Comparison of ENCODE assay signal across 8 cellular contexts in the genomic region with DNA sequence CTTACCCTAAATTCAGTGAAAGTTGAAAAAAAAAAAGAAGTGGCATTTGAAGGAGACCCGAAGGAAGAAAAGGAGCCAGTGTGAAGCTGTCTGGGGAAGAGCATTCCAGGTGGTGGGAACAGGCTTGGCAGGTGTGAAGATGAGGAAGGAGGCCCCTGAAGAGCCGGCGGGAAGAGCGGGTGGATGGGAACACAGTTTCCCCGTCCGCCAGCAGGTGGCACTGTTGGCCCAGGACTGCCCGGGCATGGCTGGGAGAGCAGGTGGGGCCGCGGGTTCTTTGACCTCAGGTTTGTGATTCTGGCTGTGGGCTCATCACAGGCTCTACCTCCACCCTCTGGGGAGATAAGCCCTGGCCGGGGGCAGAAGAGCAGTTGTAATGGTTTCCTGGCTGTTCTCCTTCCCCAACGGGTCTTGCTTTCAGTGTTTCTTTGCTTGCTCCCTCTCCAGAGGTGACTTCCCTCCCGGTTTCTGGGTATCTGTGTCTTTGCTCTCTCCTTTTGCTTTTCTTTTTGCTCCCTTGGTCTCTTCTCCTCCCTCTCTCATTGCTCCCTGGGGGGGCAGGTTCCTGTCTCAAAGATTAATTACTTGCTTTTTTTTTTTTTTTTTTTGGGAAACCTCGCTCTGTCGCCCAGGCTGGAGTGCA. TPM values are rescaled to one million over a fixed set of nuclear protein-coding genes. Genes with fewer than 3 reads are reported as not detected.
A peak's percentile ranks its signal among the peaks of the same experiment; 100 is the strongest.
DNase-seq lines count a peak whose midpoint lies in the region; ATAC-seq, FAIRE-seq and TF ChIP-seq lines count a peak whose summit lies in the region.

No MANE protein-coding gene starts in this region.

- no peaks in the 10 kb centered on the region for H3K36me3 ChIP-seq in colonic mucosa
- H3K36me3 ChIP-seq in HepG2 (replicated peaks in 1 of 2; ENCODE audit: control insufficient read depth in 1 of 2, insufficient read depth in 2 of 2, low read length in 2 of 2) = no peaks in the 10 kb centered on the region; a peak in 1 of 5 replicates

- H3K4me1 ChIP-seq in colonic mucosa (no peaks in the 10 kb centered on the region), HepG2 (ENCODE audit: insufficient read depth, low read length) (peaks cover 18% of the 10 kb centered on the region)

- peak; percentile 78 for TF ChIP-seq CTCF in AG10803 (conservative IDR thresholded peaks at IDR 0.05; ENCODE audit: low read length)
- TF ChIP-seq CTCF in colonic mucosa (IDR thresholded peaks at IDR 0.05) = peak; percentile 90
- peak; percentile 94 for TF ChIP-seq CTCF in HepG2 (CRISPR knock-in tag; IDR thresholded peaks at IDR 0.05)

- no TSS peak for BruUV-seq in HepG2 (replicated peaks; lab: Mats Ljungman, UMichigan)

- no peaks in the 10 kb centered on the region for H3K9me3 ChIP-seq in colonic mucosa
- H3K9me3 ChIP-seq in HepG2 (ENCODE audit: low read length) = no peaks in the 10 kb centered on the region

- no peak for TF ChIP-seq POLR2A in HepG2 (IDR thresholded peaks at IDR 0.05; ENCODE audit: insufficient read depth in 1 of 2, low read depth in 2 of 2, low read length in 2 of 2)

- POLR2A ChIA-PET in HepG2 (lab: Yijun Ruan, JAX) = no interaction called here

- H3K9ac ChIP-seq in colonic mucosa (ENCODE audit: low read depth in 2 of 2, low read length in 2 of 2) (no peak overlapping the region), HepG2 (ENCODE audit: insufficient read depth, low read depth, low read length) (no peak overlapping the region)

- intact Hi-C loops in colonic mucosa (cut with DNase I) = loop anchor here (5.0 kb wide), 1 partner anchor 184 kb away; no protein-coding TSS in a partner anchor
- intact Hi-C loops in HepG2 (cut with micrococcal nuclease; ENCODE audit: unreplicated experiment) = loop anchor here (1.0 kb wide), 2 partner anchors 102 to 185 kb away; no protein-coding TSS in a partner anchor

- peak overlapping the region; percentile 53; the same call in 1 of the 2 replicates for H3K4me2 ChIP-seq in HepG2 (ENCODE audit: low read depth, low read length)

- no peaks in the 10 kb centered on the region for H4K20me1 ChIP-seq in HepG2 (ENCODE audit: insufficient read depth, low read length)

- no peak overlapping the region for H3K27ac ChIP-seq in colonic mucosa
- H3K27ac ChIP-seq in HepG2 (ENCODE audit: extremely low read length, insufficient read depth, low read length) = no peak overlapping the region

- peak; percentile 37 for FAIRE-seq in HepG2 (lab: Jason Lieb, UNC)

- peak; percentile 91 for TF ChIP-seq RAD21 in HepG2 (CRISPR knock-in tag; IDR thresholded peaks at IDR 0.05)

- WGBS in HepG2 (ENCODE audit: low lambda C conversion rate) = 25% methylated on average over 10 of the region's 14 CpGs

- H3K27me3 ChIP-seq in colonic mucosa (no peaks in the 10 kb centered on the region), HepG2 (ENCODE audit: control insufficient read depth in 1 of 2, insufficient read depth in 2 of 2, low read length in 2 of 2) (no peaks in the 10 kb centered on the region)

- CTCF ChIA-PET in HepG2 (lab: Yijun Ruan, JAX; ENCODE audit: low intra/inter-chr PET ratio, low total read pairs) = interaction anchor here (1.1 to 1.9 kb wide), 5 partner anchors 20 to 185 kb away, joined by 3 to 15 read pairs (median 6); no protein-coding TSS in a partner anchor

- H3K79me2 ChIP-seq in HepG2 (ENCODE audit: insufficient read depth, low read length) = no peaks in the 10 kb centered on the region

- no peak for TF ChIP-seq EP300 in HepG2 (IDR thresholded peaks at IDR 0.05; ENCODE audit: low read depth in 2 of 2, low read length in 2 of 2)
- TF ChIP-seq EP300 in HepG2 (CRISPR knock-in tag; IDR thresholded peaks at IDR 0.05; ENCODE audit: borderline replicate concordance) = no peak

- ATAC-seq in GM19351 (IDR thresholded peaks at IDR 0.05; ENCODE audit: unreplicated experiment) (peak; percentile 45), HepG2 (peak; percentile 91), GM21529 (IDR thresholded peaks at IDR 0.05; ENCODE audit: unreplicated experiment) (no peak)

- no peak overlapping the region for H3K4me3 ChIP-seq in AG10803 (ENCODE audit: low read length)
- no peak overlapping the region for H3K4me3 ChIP-seq in colonic mucosa
- H3K4me3 ChIP-seq in HepG2 (replicated peaks in 1 of 3; ENCODE audit: insufficient read depth in 1 of 3, low read depth in 2 of 3, low read length in 3 of 3) = no peak overlapping the region

- peak overlapping the region; percentile 42 for H2AFZ ChIP-seq in HepG2 (ENCODE audit: low read length)

- in situ Hi-C loops in HepG2 (cut with HindIII; ENCODE audit: extremely low pct_ligation_motif_present, low pct_unique_long_range_greater_than_20kb) = loop anchor here (5.0 kb wide), 1 partner anchor 189 kb away; no protein-coding TSS in a partner anchor

- DNase-seq in AG10803 (ENCODE audit: low read depth) (peak; percentile 15), NCI-H345 treated with DMSO at 0.1 percent for 48 hours (lab: John Stamatoyannopoulos, UW; ENCODE audit: unreplicated experiment) (peak; percentile 31), colonic mucosa (peak; percentile 87), HepG2 (ENCODE audit: low spot score) (peak; percentile 52)
- peak; percentile 79 for DNase-seq in activated CD4-positive, alpha-beta T cell treated with anti-CD3 and anti-CD28 coated beads, Interleukin-2, amount 50 U/mL, for 1 hour
- peak; percentile 51 to 74 (median 52) for DNase-seq in stimulated activated CD4-positive, alpha-beta T cell treated with anti-CD3 and anti-CD28 coated beads, TNF-alpha, amount 100 ng/mL, for 1 hour (ENCODE audit: low read depth in 3 of 3, low spot score in 1 of 3)

TF ChIP-seq in HepG2, 621 proteins besides CTCF, POLR2A, EP300 and RAD21 (continues in another document):
- no peak for TF ChIP-seq ZNF589 (CRISPR knock-in tag; conservative IDR thresholded peaks at IDR 0.05)
- TF ChIP-seq SCMH1 (CRISPR knock-in tag; IDR thresholded peaks at IDR 0.05; ENCODE audit: borderline replicate concordance) = no peak
- no peak for TF ChIP-seq ARNTL (CRISPR knock-in tag; IDR thresholded peaks at IDR 0.05)
- no peak for TF ChIP-seq ZNF274 (CRISPR knock-in tag; IDR thresholded peaks at IDR 0.05)
- no peak for TF ChIP-seq RFX1 (IDR thresholded peaks at IDR 0.05)
- no peak for TF ChIP-seq ZNF296 (CRISPR knock-in tag; conservative IDR thresholded peaks at IDR 0.05)
- TF ChIP-seq NFKBIZ (CRISPR knock-in tag; IDR thresholded peaks at IDR 0.05) = no peak
- TF ChIP-seq ZNF670 (CRISPR knock-in tag; IDR thresholded peaks at IDR 0.05; ENCODE audit: borderline replicate concordance) = no peak
- TF ChIP-seq ZNF558 (CRISPR knock-in tag; IDR thresholded peaks at IDR 0.05; ENCODE audit: borderline replicate concordance) = no peak
- no peak for TF ChIP-seq ZNF350 (CRISPR knock-in tag; IDR thresholded peaks at IDR 0.05; ENCODE audit: borderline replicate concordance, low read depth)
- TF ChIP-seq, protein P1, sequence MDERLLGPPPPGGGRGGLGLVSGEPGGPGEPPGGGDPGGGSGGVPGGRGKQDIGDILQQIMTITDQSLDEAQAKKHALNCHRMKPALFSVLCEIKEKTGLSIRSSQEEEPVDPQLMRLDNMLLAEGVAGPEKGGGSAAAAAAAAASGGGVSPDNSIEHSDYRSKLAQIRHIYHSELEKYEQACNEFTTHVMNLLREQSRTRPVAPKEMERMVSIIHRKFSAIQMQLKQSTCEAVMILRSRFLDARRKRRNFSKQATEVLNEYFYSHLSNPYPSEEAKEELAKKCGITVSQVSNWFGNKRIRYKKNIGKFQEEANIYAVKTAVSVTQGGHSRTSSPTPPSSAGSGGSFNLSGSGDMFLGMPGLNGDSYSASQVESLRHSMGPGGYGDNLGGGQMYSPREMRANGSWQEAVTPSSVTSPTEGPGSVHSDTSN (CRISPR knock-in tag; IDR thresholded peaks at IDR 0.05) = no peak
- no peak for TF ChIP-seq ZNF549 (CRISPR knock-in tag; IDR thresholded peaks at IDR 0.05)
- no peak for TF ChIP-seq EED (CRISPR knock-in tag; IDR thresholded peaks at IDR 0.05)
- TF ChIP-seq, protein P2, sequence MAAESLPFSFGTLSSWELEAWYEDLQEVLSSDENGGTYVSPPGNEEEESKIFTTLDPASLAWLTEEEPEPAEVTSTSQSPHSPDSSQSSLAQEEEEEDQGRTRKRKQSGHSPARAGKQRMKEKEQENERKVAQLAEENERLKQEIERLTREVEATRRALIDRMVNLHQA (CRISPR knock-in tag; IDR thresholded peaks at IDR 0.05) = no peak

RNA-seq across cellular contexts. Expression of a gene that starts 32.3 kb away (rescaled TPM):
- total RNA-seq in colonic mucosa (10 to 100 TPM; 45.2 to 45.4 TPM), HepG2 (2016; rRNA removed; fragmentation: Illumina TruSeq; extraction: Trizol) (7.7 and 10.9 TPM in 2 replicates)
- total RNA-seq in HepG2 (2016; cell fraction: cytosol; rRNA removed; fragmentation: Illumina TruSeq; extraction: Trizol; ENCODE audit: low read depth) = 3.6 and 4.3 TPM in 2 replicates
- 7.7 and 11.5 TPM in 2 replicates for total RNA-seq in HepG2 (2016; cell fraction: insoluble cytoplasmic fraction; rRNA removed; fragmentation: Illumina TruSeq; extraction: Trizol)
- 9.3 and 12.1 TPM in 2 replicates for total RNA-seq in HepG2 (2016; cell fraction: membrane; rRNA removed; fragmentation: Illumina TruSeq; extraction: Trizol)
- total RNA-seq in HepG2 (2016; cell fraction: nucleus; rRNA removed; fragmentation: Illumina TruSeq; extraction: Trizol) = 6.5 and 8.4 TPM in 2 replicates
- 10.0 and 12.0 TPM in 2 replicates for polyA plus RNA-seq in HepG2 (2011; rRNA removed)
- polyA plus RNA-seq in HepG2 (2011; cell fraction: cytosol; rRNA removed) = 6.2 and 9.1 TPM in 2 replicates
- polyA plus RNA-seq in HepG2 (2011; cell fraction: nucleus; rRNA removed) = 36.9 and 43.8 TPM in 2 replicates
- polyA plus RNA-seq in HepG2 (2012) = 7.9 and 8.0 TPM in 2 replicates
- polyA plus RNA-seq in HepG2 (2016; cell fraction: cytosol; fragmentation: Illumina TruSeq; extraction: Trizol; ENCODE audit: low read depth) = 2.3 and 2.5 TPM in 2 replicates
- 6.1 and 8.2 TPM in 2 replicates for polyA plus RNA-seq in HepG2 (2016; cell fraction: insoluble cytoplasmic fraction; fragmentation: Illumina TruSeq; extraction: Trizol; ENCODE audit: low read depth)
- polyA plus RNA-seq in HepG2 (2016; cell fraction: membrane; fragmentation: Illumina TruSeq; extraction: Trizol; ENCODE audit: low read depth) = 5.5 and 6.5 TPM in 2 replicates
- polyA plus RNA-seq in HepG2 (2016; cell fraction: nucleus; fragmentation: Illumina TruSeq; extraction: Trizol; ENCODE audit: insufficient read depth, low read depth) = 16.0 and 18.0 TPM in 2 replicates
- 15.6 and 31.7 TPM in 2 replicates for polyA minus RNA-seq in HepG2 (2011; rRNA and poly(A)+ RNA removed; ENCODE audit: low replicate concordance)
- 9.0 and 11.7 TPM in 2 replicates for polyA minus RNA-seq in HepG2 (2011; cell fraction: cytosol; rRNA and poly(A)+ RNA removed)
- polyA minus RNA-seq in HepG2 (2011; cell fraction: nucleus; rRNA and poly(A)+ RNA removed) = 9.1 and 12.2 TPM in 2 replicates

Comparison
In these comparisons a context has a peak if more than half of its experiments do, and no peak if none do; other contexts are left out.
1. DNase-seq: peak in every context shown above with its lines; median percentile 87 in colonic mucosa; 79 in activated CD4-positive, alpha-beta T cell treated with anti-CD3 and anti-CD28 coated beads, Interleukin-2, amount 50 U/mL, for 1 hour; 52 in HepG2; 52 in stimulated activated CD4-positive, alpha-beta T cell treated with anti-CD3 and anti-CD28 coated beads, TNF-alpha, amount 100 ng/mL, for 1 hour; 31 in NCI-H345 treated with DMSO at 0.1 percent for 48 hours; 15 in AG10803.